Comparison of ENCODE assay signal across 8 cellular contexts in the genomic region with DNA sequence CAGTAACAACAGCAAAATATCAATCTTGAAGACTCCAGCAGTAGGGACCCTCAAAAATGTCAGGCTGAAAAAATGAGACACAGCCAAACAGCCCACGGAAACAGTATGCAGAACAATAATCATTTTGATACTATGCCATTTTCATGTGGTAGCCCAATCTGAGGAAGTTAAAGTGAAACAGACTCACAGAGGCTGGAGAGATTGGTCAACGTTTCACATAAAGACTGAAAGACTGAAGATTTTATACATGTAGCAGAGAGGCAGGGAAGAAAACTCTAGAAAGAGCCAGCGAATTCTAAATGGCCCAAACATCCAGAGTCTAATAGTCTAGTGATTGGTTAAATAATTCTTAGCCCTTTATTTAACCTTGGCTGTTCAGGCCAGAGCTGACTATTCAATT. TPM values are rescaled to one million over a fixed set of nuclear protein-coding genes. Genes with fewer than 3 reads are reported as not detected.
DNase-seq lines count a peak whose midpoint lies in the region; ATAC-seq lines count a peak whose summit lies in the region.

No MANE protein-coding gene starts in this region.

- no peaks in the 10 kb centered on the region for H3K9me3 Mint-ChIP-seq in T-cell
- no peaks in the 10 kb centered on the region for H3K9me3 Mint-ChIP-seq in memory B cell

- H3K4me3 Mint-ChIP-seq in T-cell (peak overlapping the region in 2 of 3 donors; percentile 43 to 64), memory B cell (peak overlapping the region; percentile 56)

- DNase-seq in T-cell (no peak), memory B cell (ENCODE audit: low spot score in 2 of 2) (no peak), HCEC 1CT (no peak), SKM-1 treated with dmso at 0.1 percent for 144 hours (lab: John Stamatoyannopoulos, UW; ENCODE audit: unreplicated experiment) (no peak), glomerular visceral epithelial cell (ENCODE audit: extremely low spot score) (no peak)
- no peak for DNase-seq in NK-92 treated with Interleukin-12 subunit alpha and Interleukin-12 subunit beta, amount 100 ng/mL, for 24 hours (lab: John Stamatoyannopoulos, UW)

- H3K27me3 Mint-ChIP-seq in T-cell (no peaks in the 10 kb centered on the region), memory B cell (no peaks in the 10 kb centered on the region)

- H3K27ac Mint-ChIP-seq in T-cell (peak overlapping the region; percentile 19 to 44), memory B cell (peak overlapping the region; percentile 83)

- H3K36me3 Mint-ChIP-seq in T-cell, result peaks cover 31% of the 10 kb centered on the region
- peaks cover 17% of the 10 kb centered on the region for H3K36me3 Mint-ChIP-seq in memory B cell

- peak; percentile 75 for ATAC-seq in GM18861 (IDR thresholded peaks at IDR 0.05; ENCODE audit: unreplicated experiment)
- peak; percentile 81 for ATAC-seq in HG02610 (IDR thresholded peaks at IDR 0.05; ENCODE audit: unreplicated experiment)
- ATAC-seq in T-cell (replicated peaks in 1 of 4), result peak in 3 of 4 experiments; percentile 47 to 74 (median 74)
- peak; percentile 95 for ATAC-seq in memory B cell (ENCODE audit: low read depth)

- H3K4me1 Mint-ChIP-seq in T-cell (peaks cover 83 to 87% (median 85%) of the 10 kb centered on the region in 3 donors), memory B cell (peaks cover 30% of the 10 kb centered on the region)

- POLR2A ChIA-PET in T-cell (lab: Charles Lee), result interaction anchor here (0.7 to 1.2 kb wide), 5 partner anchors 17 to 1061 kb away, joined by 3 to 7 read pairs (median 3); no protein-coding TSS in a partner anchor

- CTCF ChIA-PET in T-cell (lab: Charles Lee), result interaction anchor here in 1 of 2 donors (0.7 to 2.4 kb wide), 3 partner anchors 48 to 277 kb away, joined by 3 to 7 read pairs (median 6); a partner anchor contains a TSS

RNA-seq across cellular contexts. Expression of a gene that starts 49.4 kb away (rescaled TPM):
- total RNA-seq in T-cell, result 10 to 100 TPM; 30.4 to 66.7 (median 35.1) TPM
